Comparison of ENCODE assay signal across 1 cellular context in the genomic region with DNA sequence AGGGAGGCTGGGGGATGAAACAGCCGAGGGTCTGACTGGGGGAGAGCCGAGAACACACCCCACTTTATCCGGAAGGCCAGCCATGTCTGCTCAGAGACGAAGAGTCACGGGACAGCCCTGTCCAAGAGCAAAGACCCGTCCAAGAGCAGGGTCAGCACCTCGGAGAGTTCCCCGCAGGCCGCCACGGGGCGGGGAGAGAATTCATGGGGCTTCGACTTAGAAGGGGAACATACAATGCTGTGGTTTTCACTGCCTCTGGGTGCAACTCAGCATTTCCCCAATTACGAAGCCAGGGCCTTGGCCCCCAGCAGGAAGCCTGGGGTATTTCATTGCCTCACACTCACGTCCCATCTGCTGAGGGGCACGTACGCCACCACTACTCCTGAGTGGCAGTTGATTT.
A peak's percentile ranks its signal among the peaks of the same experiment; 100 is the strongest.
TF ChIP-seq lines count a peak whose summit lies in the region.

No MANE protein-coding gene starts in this region.

TF ChIP-seq in K562, 482 proteins besides CTCF, POLR2A, EP300 and RAD21 (continued from another document and continues in another):
- TF ChIP-seq, protein P1, sequence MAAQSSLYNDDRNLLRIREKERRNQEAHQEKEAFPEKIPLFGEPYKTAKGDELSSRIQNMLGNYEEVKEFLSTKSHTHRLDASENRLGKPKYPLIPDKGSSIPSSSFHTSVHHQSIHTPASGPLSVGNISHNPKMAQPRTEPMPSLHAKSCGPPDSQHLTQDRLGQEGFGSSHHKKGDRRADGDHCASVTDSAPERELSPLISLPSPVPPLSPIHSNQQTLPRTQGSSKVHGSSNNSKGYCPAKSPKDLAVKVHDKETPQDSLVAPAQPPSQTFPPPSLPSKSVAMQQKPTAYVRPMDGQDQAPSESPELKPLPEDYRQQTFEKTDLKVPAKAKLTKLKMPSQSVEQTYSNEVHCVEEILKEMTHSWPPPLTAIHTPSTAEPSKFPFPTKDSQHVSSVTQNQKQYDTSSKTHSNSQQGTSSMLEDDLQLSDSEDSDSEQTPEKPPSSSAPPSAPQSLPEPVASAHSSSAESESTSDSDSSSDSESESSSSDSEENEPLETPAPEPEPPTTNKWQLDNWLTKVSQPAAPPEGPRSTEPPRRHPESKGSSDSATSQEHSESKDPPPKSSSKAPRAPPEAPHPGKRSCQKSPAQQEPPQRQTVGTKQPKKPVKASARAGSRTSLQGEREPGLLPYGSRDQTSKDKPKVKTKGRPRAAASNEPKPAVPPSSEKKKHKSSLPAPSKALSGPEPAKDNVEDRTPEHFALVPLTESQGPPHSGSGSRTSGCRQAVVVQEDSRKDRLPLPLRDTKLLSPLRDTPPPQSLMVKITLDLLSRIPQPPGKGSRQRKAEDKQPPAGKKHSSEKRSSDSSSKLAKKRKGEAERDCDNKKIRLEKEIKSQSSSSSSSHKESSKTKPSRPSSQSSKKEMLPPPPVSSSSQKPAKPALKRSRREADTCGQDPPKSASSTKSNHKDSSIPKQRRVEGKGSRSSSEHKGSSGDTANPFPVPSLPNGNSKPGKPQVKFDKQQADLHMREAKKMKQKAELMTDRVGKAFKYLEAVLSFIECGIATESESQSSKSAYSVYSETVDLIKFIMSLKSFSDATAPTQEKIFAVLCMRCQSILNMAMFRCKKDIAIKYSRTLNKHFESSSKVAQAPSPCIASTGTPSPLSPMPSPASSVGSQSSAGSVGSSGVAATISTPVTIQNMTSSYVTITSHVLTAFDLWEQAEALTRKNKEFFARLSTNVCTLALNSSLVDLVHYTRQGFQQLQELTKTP (IDR thresholded peaks at IDR 0.05; ENCODE audit: low read depth in 1 of 2, partially characterized antibody in 2 of 2) = peak in 1 of 2 experiments; percentile 92
- TF ChIP-seq ZNF586 (CRISPR knock-in tag; conservative IDR thresholded peaks at IDR 0.05) = no peak
- no peak for TF ChIP-seq FOXK1 (CRISPR knock-in tag; IDR thresholded peaks at IDR 0.05; ENCODE audit: borderline replicate concordance)
- TF ChIP-seq, protein P2, sequence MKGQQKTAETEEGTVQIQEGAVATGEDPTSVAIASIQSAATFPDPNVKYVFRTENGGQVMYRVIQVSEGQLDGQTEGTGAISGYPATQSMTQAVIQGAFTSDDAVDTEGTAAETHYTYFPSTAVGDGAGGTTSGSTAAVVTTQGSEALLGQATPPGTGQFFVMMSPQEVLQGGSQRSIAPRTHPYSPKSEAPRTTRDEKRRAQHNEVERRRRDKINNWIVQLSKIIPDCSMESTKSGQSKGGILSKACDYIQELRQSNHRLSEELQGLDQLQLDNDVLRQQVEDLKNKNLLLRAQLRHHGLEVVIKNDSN (CRISPR knock-in tag; IDR thresholded peaks at IDR 0.05) = peak; percentile 48
- TF ChIP-seq NELFE (IDR thresholded peaks at IDR 0.05; ENCODE audit: insufficient read depth, insufficient read length) = no peak
- no peak for TF ChIP-seq NUFIP1 (IDR thresholded peaks at IDR 0.05; ENCODE audit: partially characterized antibody)
- TF ChIP-seq ZNF354B (CRISPR knock-in tag; IDR thresholded peaks at IDR 0.05) = no peak
- no peak for TF ChIP-seq ZZZ3 (IDR thresholded peaks at IDR 0.05)
- peak; percentile 59; the same call in 1 of the 2 replicates for TF ChIP-seq HDAC2 (IDR thresholded peaks at IDR 0.05)
- no peak for TF ChIP-seq JUN (IDR thresholded peaks at IDR 0.05; ENCODE audit: borderline replicate concordance, low read depth, low read length)
- TF ChIP-seq JUN (CRISPR knock-in tag; IDR thresholded peaks at IDR 0.05; ENCODE audit: borderline replicate concordance) = no peak
- peak; percentile 66 for TF ChIP-seq MAX (CRISPR knock-in tag; IDR thresholded peaks at IDR 0.05)
- TF ChIP-seq, protein P3, sequence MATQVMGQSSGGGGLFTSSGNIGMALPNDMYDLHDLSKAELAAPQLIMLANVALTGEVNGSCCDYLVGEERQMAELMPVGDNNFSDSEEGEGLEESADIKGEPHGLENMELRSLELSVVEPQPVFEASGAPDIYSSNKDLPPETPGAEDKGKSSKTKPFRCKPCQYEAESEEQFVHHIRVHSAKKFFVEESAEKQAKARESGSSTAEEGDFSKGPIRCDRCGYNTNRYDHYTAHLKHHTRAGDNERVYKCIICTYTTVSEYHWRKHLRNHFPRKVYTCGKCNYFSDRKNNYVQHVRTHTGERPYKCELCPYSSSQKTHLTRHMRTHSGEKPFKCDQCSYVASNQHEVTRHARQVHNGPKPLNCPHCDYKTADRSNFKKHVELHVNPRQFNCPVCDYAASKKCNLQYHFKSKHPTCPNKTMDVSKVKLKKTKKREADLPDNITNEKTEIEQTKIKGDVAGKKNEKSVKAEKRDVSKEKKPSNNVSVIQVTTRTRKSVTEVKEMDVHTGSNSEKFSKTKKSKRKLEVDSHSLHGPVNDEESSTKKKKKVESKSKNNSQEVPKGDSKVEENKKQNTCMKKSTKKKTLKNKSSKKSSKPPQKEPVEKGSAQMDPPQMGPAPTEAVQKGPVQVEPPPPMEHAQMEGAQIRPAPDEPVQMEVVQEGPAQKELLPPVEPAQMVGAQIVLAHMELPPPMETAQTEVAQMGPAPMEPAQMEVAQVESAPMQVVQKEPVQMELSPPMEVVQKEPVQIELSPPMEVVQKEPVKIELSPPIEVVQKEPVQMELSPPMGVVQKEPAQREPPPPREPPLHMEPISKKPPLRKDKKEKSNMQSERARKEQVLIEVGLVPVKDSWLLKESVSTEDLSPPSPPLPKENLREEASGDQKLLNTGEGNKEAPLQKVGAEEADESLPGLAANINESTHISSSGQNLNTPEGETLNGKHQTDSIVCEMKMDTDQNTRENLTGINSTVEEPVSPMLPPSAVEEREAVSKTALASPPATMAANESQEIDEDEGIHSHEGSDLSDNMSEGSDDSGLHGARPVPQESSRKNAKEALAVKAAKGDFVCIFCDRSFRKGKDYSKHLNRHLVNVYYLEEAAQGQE (CRISPR knock-in tag; IDR thresholded peaks at IDR 0.05; ENCODE audit: low read depth) = peak; percentile 98
- TF ChIP-seq SP1 (CRISPR knock-in tag; IDR thresholded peaks at IDR 0.05) = no peak
- no peak for TF ChIP-seq YBX1 (IDR thresholded peaks at IDR 0.05)
- TF ChIP-seq, protein P4, sequence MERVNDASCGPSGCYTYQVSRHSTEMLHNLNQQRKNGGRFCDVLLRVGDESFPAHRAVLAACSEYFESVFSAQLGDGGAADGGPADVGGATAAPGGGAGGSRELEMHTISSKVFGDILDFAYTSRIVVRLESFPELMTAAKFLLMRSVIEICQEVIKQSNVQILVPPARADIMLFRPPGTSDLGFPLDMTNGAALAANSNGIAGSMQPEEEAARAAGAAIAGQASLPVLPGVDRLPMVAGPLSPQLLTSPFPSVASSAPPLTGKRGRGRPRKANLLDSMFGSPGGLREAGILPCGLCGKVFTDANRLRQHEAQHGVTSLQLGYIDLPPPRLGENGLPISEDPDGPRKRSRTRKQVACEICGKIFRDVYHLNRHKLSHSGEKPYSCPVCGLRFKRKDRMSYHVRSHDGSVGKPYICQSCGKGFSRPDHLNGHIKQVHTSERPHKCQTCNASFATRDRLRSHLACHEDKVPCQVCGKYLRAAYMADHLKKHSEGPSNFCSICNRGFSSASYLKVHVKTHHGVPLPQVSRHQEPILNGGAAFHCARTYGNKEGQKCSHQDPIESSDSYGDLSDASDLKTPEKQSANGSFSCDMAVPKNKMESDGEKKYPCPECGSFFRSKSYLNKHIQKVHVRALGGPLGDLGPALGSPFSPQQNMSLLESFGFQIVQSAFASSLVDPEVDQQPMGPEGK (CRISPR knock-in tag; IDR thresholded peaks at IDR 0.05; ENCODE audit: borderline replicate concordance) = no peak
- no peak for TF ChIP-seq MCM2 (IDR thresholded peaks at IDR 0.05; ENCODE audit: low read depth)
- TF ChIP-seq ZNF639 (CRISPR knock-in tag; conservative IDR thresholded peaks at IDR 0.05 in 1 of 2, IDR thresholded peaks at IDR 0.05 in 1 of 2) = 0 out of 4 replicates have a peak, but pooled peaks of 1 of the 2 experiments have one; percentile 66
- no peak for TF ChIP-seq ZNF23 (CRISPR knock-in tag; IDR thresholded peaks at IDR 0.05)
- TF ChIP-seq NR1H2 (CRISPR knock-in tag; IDR thresholded peaks at IDR 0.05) = no peak
- TF ChIP-seq, protein P5, sequence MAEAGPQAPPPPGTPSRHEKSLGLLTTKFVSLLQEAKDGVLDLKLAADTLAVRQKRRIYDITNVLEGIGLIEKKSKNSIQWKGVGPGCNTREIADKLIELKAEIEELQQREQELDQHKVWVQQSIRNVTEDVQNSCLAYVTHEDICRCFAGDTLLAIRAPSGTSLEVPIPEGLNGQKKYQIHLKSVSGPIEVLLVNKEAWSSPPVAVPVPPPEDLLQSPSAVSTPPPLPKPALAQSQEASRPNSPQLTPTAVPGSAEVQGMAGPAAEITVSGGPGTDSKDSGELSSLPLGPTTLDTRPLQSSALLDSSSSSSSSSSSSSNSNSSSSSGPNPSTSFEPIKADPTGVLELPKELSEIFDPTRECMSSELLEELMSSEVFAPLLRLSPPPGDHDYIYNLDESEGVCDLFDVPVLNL (CRISPR knock-in tag; IDR thresholded peaks at IDR 0.05; ENCODE audit: low read depth) = peak; percentile 53; the same call in 1 of the 2 replicates
- no peak for TF ChIP-seq AFF4 (CRISPR knock-in tag; IDR thresholded peaks at IDR 0.05)
- no peak for TF ChIP-seq E2F3 (CRISPR knock-in tag; IDR thresholded peaks at IDR 0.05)
- no peak for TF ChIP-seq SMAD4 (CRISPR knock-in tag; conservative IDR thresholded peaks at IDR 0.05)
- TF ChIP-seq ZSCAN32 (CRISPR knock-in tag; IDR thresholded peaks at IDR 0.05) = no peak
- TF ChIP-seq ELF1 (tag; IDR thresholded peaks at IDR 0.05) = no peak
- no peak for TF ChIP-seq FOXJ3 (CRISPR knock-in tag; IDR thresholded peaks at IDR 0.05)
- TF ChIP-seq CBX8 (IDR thresholded peaks at IDR 0.05; ENCODE audit: borderline replicate concordance, extremely low read depth, low read depth, low read length, poor library complexity, severe bottlenecking) = no peak
- TF ChIP-seq SIN3A (IDR thresholded peaks at IDR 0.05; ENCODE audit: borderline replicate concordance in 2 of 2, control insufficient read depth in 1 of 2, low read depth in 2 of 2, low read length in 2 of 2) = peak in 1 of 2 experiments; percentile 55; a peak in 1 of 4 replicates
- peak; percentile 86 for TF ChIP-seq ZNF232 (CRISPR knock-in tag; IDR thresholded peaks at IDR 0.05)
- TF ChIP-seq TARDBP (IDR thresholded peaks at IDR 0.05) = no peak
- no peak for TF ChIP-seq ATF7 (IDR thresholded peaks at IDR 0.05)
- TF ChIP-seq SPI1 (IDR thresholded peaks at IDR 0.05; ENCODE audit: borderline replicate concordance, low read depth, low read length) = no peak
- TF ChIP-seq, protein P6, sequence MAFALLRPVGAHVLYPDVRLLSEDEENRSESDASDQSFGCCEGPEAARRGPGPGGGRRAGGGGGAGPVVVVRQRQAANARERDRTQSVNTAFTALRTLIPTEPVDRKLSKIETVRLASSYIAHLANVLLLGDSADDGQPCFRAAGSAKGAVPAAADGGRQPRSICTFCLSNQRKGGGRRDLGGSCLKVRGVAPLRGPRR (CRISPR knock-in tag; IDR thresholded peaks at IDR 0.05) = no peak
- no peak for TF ChIP-seq MYNN (IDR thresholded peaks at IDR 0.05)
- TF ChIP-seq MYNN (CRISPR knock-in tag; IDR thresholded peaks at IDR 0.05) = no peak
- TF ChIP-seq HMG20B (CRISPR knock-in tag; IDR thresholded peaks at IDR 0.05) = no peak
- 0 out of 4 replicates have a peak, but pooled peaks of 1 of the 2 experiments have one; percentile 18 for TF ChIP-seq FOXA3 (CRISPR knock-in tag; conservative IDR thresholded peaks at IDR 0.05 in 1 of 2, IDR thresholded peaks at IDR 0.05 in 1 of 2)
